ENCODE assay signal across 21 cellular contexts in genomic region chr7:117538053-117538452, GRCh38. TPM values are rescaled to one million over a fixed set of nuclear protein-coding genes. Genes with fewer than 3 reads are reported as not detected.
A peak's percentile ranks its signal among the peaks of the same experiment; 100 is the strongest.
DNase-seq lines count a peak whose midpoint lies in the region; ATAC-seq, FAIRE-seq and TF ChIP-seq lines count a peak whose summit lies in the region.
"Had no signal": no experiment of that assay in that cellular context is flagged by ENCODE, and none has a peak within 500 bp of the region (broad histone marks: within the 10 kb centered on the region; RNA-seq: fewer than 3 reads in every experiment).

No MANE protein-coding gene starts in this region.

- TF ChIP-seq POLR2A in GM18505 (IDR thresholded peaks at IDR 0.05; ENCODE audit: borderline replicate concordance, extremely low read depth, insufficient read depth, insufficient read length): no peak

- no peak overlapping the region for H3K4me3 Mint-ChIP-seq in Calu3 (ENCODE audit: low read depth, unreplicated experiment)
- no peak overlapping the region for H3K4me3 Mint-ChIP-seq in progenitor cell of endocrine pancreas (ENCODE audit: low read depth)
- H3K4me3 Mint-ChIP-seq: CD8-positive, alpha-beta T cell; HFFc6 had no signal

- H3K36me3 ChIP-seq in left lung: no peaks in the 10 kb centered on the region
- H3K36me3 ChIP-seq: HAP-1 had no signal

- H3K4me3 ChIP-seq in left lung: no peak overlapping the region
- H3K4me3 ChIP-seq: A549, GM12878, HAP-1 had no signal

- no TSS peak for BruUV-seq in Calu3 (replicated peaks; lab: Mats Ljungman, UMichigan)

- H3K27ac Mint-ChIP-seq in Calu3 (ENCODE audit: unreplicated experiment) (peak overlapping the region; percentile 48), progenitor cell of endocrine pancreas (no peak overlapping the region)
- H3K27ac Mint-ChIP-seq: CD8-positive, alpha-beta T cell; HFFc6 had no signal

- TF ChIP-seq CTCF in Calu3 (IDR thresholded peaks at IDR 0.05; ENCODE audit: unreplicated experiment): no peak
- no peak for TF ChIP-seq CTCF in left lung (IDR thresholded peaks at IDR 0.05)
- no peak for TF ChIP-seq CTCF in progenitor cell of endocrine pancreas (IDR thresholded peaks at IDR 0.05; ENCODE audit: unreplicated experiment)

- no peaks in the 10 kb centered on the region for H3K27me3 ChIP-seq in left lung

- peak; percentile 40 for ATAC-seq in left lung
- no peak for ATAC-seq in GM18505 (IDR thresholded peaks at IDR 0.05; ENCODE audit: unreplicated experiment)
- ATAC-seq: A549; CD8-positive, alpha-beta T cell; GM12878 had no signal

- no peaks in the 10 kb centered on the region for H3K4me1 ChIP-seq in left lung
- H3K4me1 ChIP-seq: A549, HAP-1 had no signal

- H3K9me3 Mint-ChIP-seq in Calu3 (ENCODE audit: low read depth, unreplicated experiment): no peaks in the 10 kb centered on the region
- no peaks in the 10 kb centered on the region for H3K9me3 Mint-ChIP-seq in progenitor cell of endocrine pancreas (ENCODE audit: low read depth)
- H3K9me3 Mint-ChIP-seq: CD8-positive, alpha-beta T cell; HFFc6 had no signal

- intact Hi-C loops in Calu3 (cut with micrococcal nuclease; ENCODE audit: unreplicated experiment) (no loop called here), left lung (cut with DNase I) (no loop called here)

- DNase-seq in Calu3 (no peak), left lung (no peak), progenitor cell of endocrine pancreas (ENCODE audit: low spot score, unreplicated experiment) (no peak), amniotic stem cell (lab: John Stamatoyannopoulos, UW) (no peak), pons (ENCODE audit: low spot score) (no peak)
- DNase-seq: 8988T; ACHN; C1 segment of cervical spinal cord; CD8-positive, alpha-beta T cell; DMS79; EL; GDM1; GOT3; HFFc6 had no signal

- peaks cover 16% of the 10 kb centered on the region for H3K4me1 Mint-ChIP-seq in Calu3 (ENCODE audit: low read depth, unreplicated experiment)
- peaks cover 6% of the 10 kb centered on the region for H3K4me1 Mint-ChIP-seq in progenitor cell of endocrine pancreas (ENCODE audit: low read depth)

- peaks cover 76% of the 10 kb centered on the region for H3K36me3 Mint-ChIP-seq in Calu3 (ENCODE audit: insufficient read depth, unreplicated experiment)
- no peaks in the 10 kb centered on the region for H3K36me3 Mint-ChIP-seq in progenitor cell of endocrine pancreas (ENCODE audit: insufficient read depth)
- H3K36me3 Mint-ChIP-seq: CD8-positive, alpha-beta T cell had no signal

- CTCF ChIA-PET in Calu3 (lab: Charles Lee): interaction anchor here (1.4 kb wide), 1 partner anchor 27 kb away, joined by 3 read pairs; no protein-coding TSS in a partner anchor

- FAIRE-seq in colon (lab: Jason Lieb, UNC): peak; percentile 78
- FAIRE-seq: GM12878, GM18507, H54 had no signal

- no peaks in the 10 kb centered on the region for H3K9me3 ChIP-seq in left lung
- H3K9me3 ChIP-seq: A549, HAP-1 had no signal

- no peaks in the 10 kb centered on the region for H3K27me3 Mint-ChIP-seq in Calu3 (ENCODE audit: unreplicated experiment)
- H3K27me3 Mint-ChIP-seq in progenitor cell of endocrine pancreas: no peaks in the 10 kb centered on the region

- no peak overlapping the region for H3K27ac ChIP-seq in left lung
- H3K27ac ChIP-seq: A549 had no signal

RNA-seq across cellular contexts. Expression of gene CFTR, which starts 58.2 kb away (rescaled TPM):
- total RNA-seq in Calu3 (2022) (267 and 502 TPM in 2 replicates), left lung (10 to 100 TPM; 15.4 to 20.3 TPM), progenitor cell of endocrine pancreas (6.6 and 9.0 TPM in 2 replicates)
- total RNA-seq: CD8-positive, alpha-beta T cell; HFFc6 had no signal

Comparison
In these comparisons a context has a peak if more than half of its experiments do, and no peak if none do; other contexts are left out.
1. RNA of gene CFTR, which starts 58.2 kb away (total RNA-seq): 267 to 502 TPM in Calu3; 15.4 to 20.3 TPM in left lung and 6.6 to 9.0 TPM in progenitor cell of endocrine pancreas; every median in the first group is over 10 times any median in the second.